ENCODE assay signal across 1 cellular context in the genomic region with DNA sequence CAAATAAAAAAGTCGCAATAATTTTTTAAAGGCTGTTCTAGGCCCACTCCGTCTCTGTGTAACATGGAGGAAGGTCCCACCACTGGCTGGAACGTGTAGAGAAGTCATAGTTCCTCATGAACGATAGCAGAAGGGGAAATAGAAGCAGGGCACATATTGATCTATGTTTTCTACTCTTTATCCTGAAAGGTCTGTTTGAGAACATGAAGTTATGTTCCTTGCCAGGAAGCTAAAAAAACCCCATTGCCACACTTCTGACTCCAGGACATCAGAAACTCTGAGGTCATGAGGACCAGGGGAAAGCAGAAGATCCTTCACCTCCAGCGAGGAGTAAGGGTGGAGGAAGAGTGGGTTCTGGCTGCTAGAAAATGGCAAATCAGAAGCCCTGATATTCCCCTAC.
TF ChIP-seq lines count a peak whose summit lies in the region.

No MANE protein-coding gene starts in this region.

TF ChIP-seq in H1, 55 proteins besides CTCF, POLR2A, EP300 and RAD21:
- TF ChIP-seq, protein P1, sequence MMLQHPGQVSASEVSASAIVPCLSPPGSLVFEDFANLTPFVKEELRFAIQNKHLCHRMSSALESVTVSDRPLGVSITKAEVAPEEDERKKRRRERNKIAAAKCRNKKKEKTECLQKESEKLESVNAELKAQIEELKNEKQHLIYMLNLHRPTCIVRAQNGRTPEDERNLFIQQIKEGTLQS (IDR thresholded peaks at IDR 0.05; ENCODE audit: insufficient read depth, low read depth, low read length), result no peak
- TF ChIP-seq PHF8 (conservative IDR thresholded peaks at IDR 0.05; ENCODE audit: low read depth, low read length) (no peak), NANOG (IDR thresholded peaks at IDR 0.05; ENCODE audit: insufficient read depth, low read depth, low read length, poor library complexity, severe bottlenecking) (no peak), SP2 (IDR thresholded peaks at IDR 0.05; ENCODE audit: low read length) (no peak), CHD2 (IDR thresholded peaks at IDR 0.05; ENCODE audit: low read length) (no peak), MAFK (IDR thresholded peaks at IDR 0.05; ENCODE audit: low read depth, low read length) (no peak), CTBP2 (IDR thresholded peaks at IDR 0.05; ENCODE audit: borderline replicate concordance, insufficient read depth, insufficient read length, low read length) (no peak), HDAC2 (IDR thresholded peaks at IDR 0.05; ENCODE audit: borderline replicate concordance in 1 of 2, low read depth in 2 of 2, low read length in 2 of 2) (no peak)
- TF ChIP-seq, protein P2, sequence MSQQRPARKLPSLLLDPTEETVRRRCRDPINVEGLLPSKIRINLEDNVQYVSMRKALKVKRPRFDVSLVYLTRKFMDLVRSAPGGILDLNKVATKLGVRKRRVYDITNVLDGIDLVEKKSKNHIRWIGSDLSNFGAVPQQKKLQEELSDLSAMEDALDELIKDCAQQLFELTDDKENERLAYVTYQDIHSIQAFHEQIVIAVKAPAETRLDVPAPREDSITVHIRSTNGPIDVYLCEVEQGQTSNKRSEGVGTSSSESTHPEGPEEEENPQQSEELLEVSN (IDR thresholded peaks at IDR 0.05), result no peak
TF ChIP-seq in H1: peak in this region for 0.
